Comparison of ENCODE assay signal across 20 cellular contexts in the genomic region with DNA sequence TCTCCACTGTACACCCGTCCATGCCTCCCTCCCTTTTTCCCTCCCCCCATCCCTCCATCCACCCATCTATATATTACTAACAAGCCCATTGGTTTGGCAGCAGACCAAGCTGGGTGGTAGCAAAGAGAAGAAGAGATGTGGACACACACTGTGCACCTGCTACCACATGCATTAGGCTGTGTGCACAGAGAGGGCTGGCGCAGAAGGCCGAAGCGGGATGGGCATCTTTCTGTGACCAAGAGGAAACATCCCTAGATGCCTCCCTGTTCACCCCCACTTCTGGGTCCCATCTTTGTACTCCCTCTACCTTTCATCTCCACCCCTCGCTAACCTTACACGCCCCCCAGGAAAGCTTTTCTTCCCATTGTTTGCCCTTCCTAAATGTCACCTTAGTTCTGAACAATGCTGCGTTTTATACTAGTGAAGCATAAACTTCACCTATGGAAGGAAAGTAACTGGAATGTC.
DNase-seq lines count a peak whose midpoint lies in the region; ATAC-seq and TF ChIP-seq lines count a peak whose summit lies in the region.
"Had no signal": no experiment of that assay in that cellular context is flagged by ENCODE, and none has a peak within 500 bp of the region (broad histone marks: within the 10 kb centered on the region; RNA-seq: fewer than 3 reads in every experiment).

No MANE protein-coding gene starts in this region.

- H4K91ac ChIP-seq in trophoblast cell (ENCODE audit: low read depth, low read length) = no peak overlapping the region

- H3K27ac Mint-ChIP-seq in brain = peak overlapping the region; percentile 21 to 87 (median 60)
- H3K27ac Mint-ChIP-seq: activated CD4-positive, alpha-beta memory T cell treated with anti-CD3 and anti-CD28 coated beads for 36 hours; CD4-positive, alpha-beta T cell; naive thymus-derived CD4-positive, alpha-beta T cell; stimulated activated effector memory CD8-positive, alpha-beta T cell treated with anti-CD3 and anti-CD28 coated beads, Interleukin-12 subunit alpha, Interleukin-12 subunit beta, amount 100 ng/mL, for 72 hours had no signal

- no peak overlapping the region for H3K14ac ChIP-seq in trophoblast cell (ENCODE audit: low read length)

- no peak overlapping the region for H3K23ac ChIP-seq in trophoblast cell (ENCODE audit: low read length)

- H2BK120ac ChIP-seq in trophoblast cell (ENCODE audit: insufficient read depth, low read length, poor library complexity) = no peak overlapping the region

- no peak overlapping the region for H4K12ac ChIP-seq in trophoblast cell (ENCODE audit: low read depth, low read length)

- no peak for ATAC-seq in left cardiac atrium
- ATAC-seq: naive thymus-derived CD4-positive, alpha-beta T cell; stimulated activated effector memory CD8-positive, alpha-beta T cell treated with anti-CD3 and anti-CD28 coated beads, Interleukin-12 subunit alpha, Interleukin-12 subunit beta, amount 100 ng/mL, for 72 hours had no signal

- DNase-seq in left ventricle myocardium inferior (no peak), left cardiac atrium (no peak), trophoblast cell (no peak), NCI-H82 (lab: John Stamatoyannopoulos, UW) (no peak), NCI-H226 (no peak), kidney tubule cell (ENCODE audit: low spot score) (no peak)
- DNase-seq: activated CD4-positive, alpha-beta memory T cell treated with anti-CD3 and anti-CD28 coated beads for 36 hours; activated CD4-positive, CD25-positive, alpha-beta regulatory T cell; activated gamma-delta T cell; CD4-positive, alpha-beta T cell; DMS79; GOT3; KBM-7; mesendoderm; naive thymus-derived CD4-positive, alpha-beta T cell; SK-N-SH had no signal

- H3K4ac ChIP-seq in trophoblast cell (ENCODE audit: low read depth, low read length) = no peak overlapping the region

- no CpG with 5 or more reads among the region's 7 CpGs for WGBS in trophoblast cell (ENCODE audit: extremely low coverage, insufficient coverage, insufficient read length)

- peaks cover 0 to 5% (median 0%) of the 10 kb centered on the region in 5 experiments for H3K9me3 Mint-ChIP-seq in brain
- H3K9me3 Mint-ChIP-seq: activated CD4-positive, alpha-beta memory T cell treated with anti-CD3 and anti-CD28 coated beads for 36 hours; CD4-positive, alpha-beta T cell; naive thymus-derived CD4-positive, alpha-beta T cell; stimulated activated effector memory CD8-positive, alpha-beta T cell treated with anti-CD3 and anti-CD28 coated beads, Interleukin-12 subunit alpha, Interleukin-12 subunit beta, amount 100 ng/mL, for 72 hours had no signal

- H2BK5ac ChIP-seq in trophoblast cell (ENCODE audit: low read depth, low read length, poor library complexity) = no peak overlapping the region

- H3K4me3 ChIP-seq in left ventricle myocardium inferior = no peak overlapping the region
- H3K4me3 ChIP-seq in trophoblast cell (ENCODE audit: low read depth, low read length) = no peak overlapping the region
- H3K4me3 ChIP-seq: adrenal gland, cardiac muscle cell had no signal

- H2AK5ac ChIP-seq in trophoblast cell (ENCODE audit: low read length) = peak overlapping the region; percentile 60

- no peak overlapping the region for H3K9ac ChIP-seq in trophoblast cell (ENCODE audit: low read length)
- H3K9ac ChIP-seq: SK-N-SH had no signal

- H3K9me3 ChIP-seq in left ventricle myocardium inferior (replicated peaks) = no peaks in the 10 kb centered on the region
- H3K9me3 ChIP-seq in trophoblast cell (ENCODE audit: insufficient read depth, low read depth, low read length) = no peaks in the 10 kb centered on the region
- H3K9me3 ChIP-seq: adrenal gland, SK-N-SH had no signal

- intact Hi-C loops in left ventricle myocardium inferior (cut with micrococcal nuclease) (no loop called here), left cardiac atrium (cut with DNase I) (no loop called here)

- H3K36me3 Mint-ChIP-seq in brain = no peaks in the 10 kb centered on the region
- H3K36me3 Mint-ChIP-seq: activated CD4-positive, alpha-beta memory T cell treated with anti-CD3 and anti-CD28 coated beads for 36 hours; naive thymus-derived CD4-positive, alpha-beta T cell; stimulated activated effector memory CD8-positive, alpha-beta T cell treated with anti-CD3 and anti-CD28 coated beads, Interleukin-12 subunit alpha, Interleukin-12 subunit beta, amount 100 ng/mL, for 72 hours had no signal

- H3K4me1 ChIP-seq in left ventricle myocardium inferior (peaks cover 19% of the 10 kb centered on the region), trophoblast cell (ENCODE audit: control insufficient read depth in 1 of 2, insufficient read depth in 2 of 2, low read length in 2 of 2) (peaks cover 15 to 16% of the 10 kb centered on the region in 2 experiments)
- H3K4me1 ChIP-seq: adrenal gland had no signal

- no peak overlapping the region for H3K4me2 ChIP-seq in trophoblast cell (ENCODE audit: low read length)
- H3K4me2 ChIP-seq: SK-N-SH had no signal

- no peaks in the 10 kb centered on the region for H3K79me1 ChIP-seq in trophoblast cell (ENCODE audit: low read length)

- peaks cover 54% of the 10 kb centered on the region for H3K4me1 Mint-ChIP-seq in brain
- H3K4me1 Mint-ChIP-seq: naive thymus-derived CD4-positive, alpha-beta T cell had no signal

- no peak overlapping the region for H3K18ac ChIP-seq in trophoblast cell (ENCODE audit: low read length)

- no peaks in the 10 kb centered on the region for H3K36me3 ChIP-seq in left ventricle myocardium inferior
- no peaks in the 10 kb centered on the region for H3K36me3 ChIP-seq in trophoblast cell (ENCODE audit: control insufficient read depth in 1 of 2, insufficient read depth in 2 of 2, low read length in 2 of 2)
- H3K36me3 ChIP-seq: adrenal gland, cardiac muscle cell had no signal

- no peak overlapping the region for H2AFZ ChIP-seq in trophoblast cell (ENCODE audit: insufficient read depth, low read length, poor library complexity)

- no peak overlapping the region for H3K4me3 Mint-ChIP-seq in brain
- H3K4me3 Mint-ChIP-seq: activated CD4-positive, alpha-beta memory T cell treated with anti-CD3 and anti-CD28 coated beads for 36 hours; CD4-positive, alpha-beta T cell; naive thymus-derived CD4-positive, alpha-beta T cell; stimulated activated effector memory CD8-positive, alpha-beta T cell treated with anti-CD3 and anti-CD28 coated beads, Interleukin-12 subunit alpha, Interleukin-12 subunit beta, amount 100 ng/mL, for 72 hours had no signal

- no peak overlapping the region for H4K8ac ChIP-seq in trophoblast cell (ENCODE audit: low read depth, low read length)

- H3K79me2 ChIP-seq in trophoblast cell (ENCODE audit: control insufficient read depth, insufficient read depth, low read length, poor library complexity) = no peaks in the 10 kb centered on the region

- H2BK12ac ChIP-seq in trophoblast cell (ENCODE audit: low read length) = no peak overlapping the region

- peak overlapping the region; percentile 16 for H3K27ac ChIP-seq in left ventricle myocardium inferior (replicated peaks)
- H3K27ac ChIP-seq in trophoblast cell (ENCODE audit: low read depth, low read length) = no peak overlapping the region
- H3K27ac ChIP-seq: cardiac muscle cell had no signal

- H3K27me3 Mint-ChIP-seq in brain = no peaks in the 10 kb centered on the region

- TF ChIP-seq CTCF in left ventricle myocardium inferior (IDR thresholded peaks at IDR 0.05; ENCODE audit: borderline replicate concordance) (no peak), brain (conservative IDR thresholded peaks at IDR 0.05) (no peak)

- H3K27me3 ChIP-seq in left ventricle myocardium inferior (ENCODE audit: low read depth) (no peaks in the 10 kb centered on the region), trophoblast cell (ENCODE audit: insufficient read depth, low read length) (no peaks in the 10 kb centered on the region)
- H3K27me3 ChIP-seq: adrenal gland, cardiac muscle cell had no signal
